In the genomic region with DNA sequence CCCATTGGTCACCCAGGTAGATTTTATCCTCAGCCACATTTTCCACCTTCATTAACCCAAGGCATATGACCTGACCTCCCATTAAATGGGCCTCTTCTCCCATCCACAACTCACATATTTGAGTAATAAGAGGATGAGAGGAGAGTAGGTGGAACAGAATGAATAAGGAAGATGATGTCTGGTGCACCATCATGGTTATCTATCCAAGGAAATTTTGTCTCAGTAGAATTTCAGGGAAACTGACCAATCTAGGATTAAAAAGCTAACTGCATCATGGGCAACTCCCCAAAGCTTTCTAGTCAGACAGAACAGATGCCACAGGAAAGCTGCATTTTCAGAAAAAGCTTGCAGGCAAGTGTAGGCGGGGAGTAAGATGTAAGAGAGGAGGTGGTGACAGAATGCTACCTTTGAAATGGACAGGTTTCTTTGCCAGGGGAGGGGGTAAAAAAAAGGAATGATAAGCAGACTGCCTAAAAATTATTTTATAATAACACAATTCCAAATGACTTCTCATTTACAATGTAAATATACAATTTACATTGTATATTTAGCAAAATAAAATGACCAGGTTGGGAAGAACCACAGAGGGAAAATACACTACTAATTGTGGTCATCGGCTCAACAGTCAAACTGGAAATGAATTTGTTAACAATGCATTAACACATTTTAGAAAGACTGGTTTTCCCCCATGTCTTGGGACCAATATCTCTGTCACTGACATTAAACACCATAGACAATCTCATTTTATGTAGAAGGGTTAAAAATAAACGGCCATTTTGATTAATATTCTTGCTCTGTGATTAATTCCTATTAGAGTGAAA, we compare ENCODE assay signal across 1 cellular context.
TF ChIP-seq lines count a peak whose summit lies in the region.

No MANE protein-coding gene starts in this region.

TF ChIP-seq in GM12878, 131 proteins besides CTCF, POLR2A, EP300 and RAD21 (continues in another document):
- TF ChIP-seq NFIC (IDR thresholded peaks at IDR 0.05; ENCODE audit: low read depth, low read length): 0 out of 2 replicates have a peak, but pooled peaks have one; percentile 27
- no peak for TF ChIP-seq PAX5 (IDR thresholded peaks at IDR 0.05; ENCODE audit: borderline replicate concordance, low read depth, low read length)
- TF ChIP-seq STAT3 (IDR thresholded peaks at IDR 0.05; ENCODE audit: low read depth, low read length): no peak
- no peak for TF ChIP-seq ESRRA (IDR thresholded peaks at IDR 0.05; ENCODE audit: low read length)
- TF ChIP-seq ETV6 (conservative IDR thresholded peaks at IDR 0.05 in 1 of 2, IDR thresholded peaks at IDR 0.05 in 1 of 2; ENCODE audit: borderline replicate concordance in 1 of 2, low read depth in 1 of 2): no peak
- no peak for TF ChIP-seq CBFB (IDR thresholded peaks at IDR 0.05; ENCODE audit: low read depth)
- no peak for TF ChIP-seq NFYA (IDR thresholded peaks at IDR 0.05; ENCODE audit: borderline replicate concordance, low read depth, low read length)
- TF ChIP-seq SP1 (IDR thresholded peaks at IDR 0.05; ENCODE audit: low read depth, low read length): no peak
- TF ChIP-seq CHD2 (IDR thresholded peaks at IDR 0.05; ENCODE audit: borderline replicate concordance, low read depth, low read length): no peak
- TF ChIP-seq ZNF622 (IDR thresholded peaks at IDR 0.05): no peak
- TF ChIP-seq HDAC6 (IDR thresholded peaks at IDR 0.05; ENCODE audit: unreplicated experiment): no peak
- TF ChIP-seq, protein P1, sequence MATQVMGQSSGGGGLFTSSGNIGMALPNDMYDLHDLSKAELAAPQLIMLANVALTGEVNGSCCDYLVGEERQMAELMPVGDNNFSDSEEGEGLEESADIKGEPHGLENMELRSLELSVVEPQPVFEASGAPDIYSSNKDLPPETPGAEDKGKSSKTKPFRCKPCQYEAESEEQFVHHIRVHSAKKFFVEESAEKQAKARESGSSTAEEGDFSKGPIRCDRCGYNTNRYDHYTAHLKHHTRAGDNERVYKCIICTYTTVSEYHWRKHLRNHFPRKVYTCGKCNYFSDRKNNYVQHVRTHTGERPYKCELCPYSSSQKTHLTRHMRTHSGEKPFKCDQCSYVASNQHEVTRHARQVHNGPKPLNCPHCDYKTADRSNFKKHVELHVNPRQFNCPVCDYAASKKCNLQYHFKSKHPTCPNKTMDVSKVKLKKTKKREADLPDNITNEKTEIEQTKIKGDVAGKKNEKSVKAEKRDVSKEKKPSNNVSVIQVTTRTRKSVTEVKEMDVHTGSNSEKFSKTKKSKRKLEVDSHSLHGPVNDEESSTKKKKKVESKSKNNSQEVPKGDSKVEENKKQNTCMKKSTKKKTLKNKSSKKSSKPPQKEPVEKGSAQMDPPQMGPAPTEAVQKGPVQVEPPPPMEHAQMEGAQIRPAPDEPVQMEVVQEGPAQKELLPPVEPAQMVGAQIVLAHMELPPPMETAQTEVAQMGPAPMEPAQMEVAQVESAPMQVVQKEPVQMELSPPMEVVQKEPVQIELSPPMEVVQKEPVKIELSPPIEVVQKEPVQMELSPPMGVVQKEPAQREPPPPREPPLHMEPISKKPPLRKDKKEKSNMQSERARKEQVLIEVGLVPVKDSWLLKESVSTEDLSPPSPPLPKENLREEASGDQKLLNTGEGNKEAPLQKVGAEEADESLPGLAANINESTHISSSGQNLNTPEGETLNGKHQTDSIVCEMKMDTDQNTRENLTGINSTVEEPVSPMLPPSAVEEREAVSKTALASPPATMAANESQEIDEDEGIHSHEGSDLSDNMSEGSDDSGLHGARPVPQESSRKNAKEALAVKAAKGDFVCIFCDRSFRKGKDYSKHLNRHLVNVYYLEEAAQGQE (IDR thresholded peaks at IDR 0.05; ENCODE audit: low read depth, low read length): no peak
- TF ChIP-seq TCF12 (IDR thresholded peaks at IDR 0.05; ENCODE audit: low read depth, low read length): no peak
- TF ChIP-seq, protein P2, sequence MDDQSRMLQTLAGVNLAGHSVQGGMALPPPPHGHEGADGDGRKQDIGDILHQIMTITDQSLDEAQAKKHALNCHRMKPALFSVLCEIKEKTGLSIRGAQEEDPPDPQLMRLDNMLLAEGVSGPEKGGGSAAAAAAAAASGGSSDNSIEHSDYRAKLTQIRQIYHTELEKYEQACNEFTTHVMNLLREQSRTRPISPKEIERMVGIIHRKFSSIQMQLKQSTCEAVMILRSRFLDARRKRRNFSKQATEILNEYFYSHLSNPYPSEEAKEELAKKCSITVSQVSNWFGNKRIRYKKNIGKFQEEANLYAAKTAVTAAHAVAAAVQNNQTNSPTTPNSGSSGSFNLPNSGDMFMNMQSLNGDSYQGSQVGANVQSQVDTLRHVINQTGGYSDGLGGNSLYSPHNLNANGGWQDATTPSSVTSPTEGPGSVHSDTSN (IDR thresholded peaks at IDR 0.05; ENCODE audit: insufficient replicate concordance, low read depth, low read length): no peak
- TF ChIP-seq, protein P3, sequence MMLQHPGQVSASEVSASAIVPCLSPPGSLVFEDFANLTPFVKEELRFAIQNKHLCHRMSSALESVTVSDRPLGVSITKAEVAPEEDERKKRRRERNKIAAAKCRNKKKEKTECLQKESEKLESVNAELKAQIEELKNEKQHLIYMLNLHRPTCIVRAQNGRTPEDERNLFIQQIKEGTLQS (IDR thresholded peaks at IDR 0.05; ENCODE audit: borderline replicate concordance, extremely low read depth, low read depth, low read length): no peak
- TF ChIP-seq GABPA (IDR thresholded peaks at IDR 0.05; ENCODE audit: low read depth): no peak
- no peak for TF ChIP-seq SMARCA5 (IDR thresholded peaks at IDR 0.05)
- TF ChIP-seq ZNF24 (IDR thresholded peaks at IDR 0.05): peak; percentile 15; the same call in 1 of the 2 replicates
- peak; percentile 25; the same call in 1 of the 2 replicates for TF ChIP-seq RAD51 (IDR thresholded peaks at IDR 0.05)
- no peak for TF ChIP-seq SRF (IDR thresholded peaks at IDR 0.05; ENCODE audit: low read depth in 2 of 2, low read length in 2 of 2)
- TF ChIP-seq ZNF217 (IDR thresholded peaks at IDR 0.05): no peak; the same call in 1 of the 2 replicates
- TF ChIP-seq POU2F2 (IDR thresholded peaks at IDR 0.05; ENCODE audit: borderline replicate concordance, low read depth, low read length): no peak
- no peak for TF ChIP-seq MTA3 (IDR thresholded peaks at IDR 0.05; ENCODE audit: borderline replicate concordance, low read length)
- no peak for TF ChIP-seq MYB (IDR thresholded peaks at IDR 0.05; ENCODE audit: borderline replicate concordance, low read depth, low read length)
- TF ChIP-seq CHD1 (IDR thresholded peaks at IDR 0.05; ENCODE audit: low read depth, low read length): no peak
- TF ChIP-seq TCF7 (IDR thresholded peaks at IDR 0.05; ENCODE audit: borderline replicate concordance): no peak
- TF ChIP-seq HDGF (IDR thresholded peaks at IDR 0.05): no peak
- peak; percentile 71 for TF ChIP-seq MEF2B (IDR thresholded peaks at IDR 0.05; ENCODE audit: partially characterized antibody, poor library complexity, severe bottlenecking)
- no peak for TF ChIP-seq SREBF1 (IDR thresholded peaks at IDR 0.05; ENCODE audit: low read length)
- TF ChIP-seq, protein P4, sequence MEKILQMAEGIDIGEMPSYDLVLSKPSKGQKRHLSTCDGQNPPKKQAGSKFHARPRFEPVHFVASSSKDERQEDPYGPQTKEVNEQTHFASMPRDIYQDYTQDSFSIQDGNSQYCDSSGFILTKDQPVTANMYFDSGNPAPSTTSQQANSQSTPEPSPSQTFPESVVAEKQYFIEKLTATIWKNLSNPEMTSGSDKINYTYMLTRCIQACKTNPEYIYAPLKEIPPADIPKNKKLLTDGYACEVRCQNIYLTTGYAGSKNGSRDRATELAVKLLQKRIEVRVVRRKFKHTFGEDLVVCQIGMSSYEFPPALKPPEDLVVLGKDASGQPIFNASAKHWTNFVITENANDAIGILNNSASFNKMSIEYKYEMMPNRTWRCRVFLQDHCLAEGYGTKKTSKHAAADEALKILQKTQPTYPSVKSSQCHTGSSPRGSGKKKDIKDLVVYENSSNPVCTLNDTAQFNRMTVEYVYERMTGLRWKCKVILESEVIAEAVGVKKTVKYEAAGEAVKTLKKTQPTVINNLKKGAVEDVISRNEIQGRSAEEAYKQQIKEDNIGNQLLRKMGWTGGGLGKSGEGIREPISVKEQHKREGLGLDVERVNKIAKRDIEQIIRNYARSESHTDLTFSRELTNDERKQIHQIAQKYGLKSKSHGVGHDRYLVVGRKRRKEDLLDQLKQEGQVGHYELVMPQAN (conservative IDR thresholded peaks at IDR 0.05): no peak
- TF ChIP-seq, protein P5, sequence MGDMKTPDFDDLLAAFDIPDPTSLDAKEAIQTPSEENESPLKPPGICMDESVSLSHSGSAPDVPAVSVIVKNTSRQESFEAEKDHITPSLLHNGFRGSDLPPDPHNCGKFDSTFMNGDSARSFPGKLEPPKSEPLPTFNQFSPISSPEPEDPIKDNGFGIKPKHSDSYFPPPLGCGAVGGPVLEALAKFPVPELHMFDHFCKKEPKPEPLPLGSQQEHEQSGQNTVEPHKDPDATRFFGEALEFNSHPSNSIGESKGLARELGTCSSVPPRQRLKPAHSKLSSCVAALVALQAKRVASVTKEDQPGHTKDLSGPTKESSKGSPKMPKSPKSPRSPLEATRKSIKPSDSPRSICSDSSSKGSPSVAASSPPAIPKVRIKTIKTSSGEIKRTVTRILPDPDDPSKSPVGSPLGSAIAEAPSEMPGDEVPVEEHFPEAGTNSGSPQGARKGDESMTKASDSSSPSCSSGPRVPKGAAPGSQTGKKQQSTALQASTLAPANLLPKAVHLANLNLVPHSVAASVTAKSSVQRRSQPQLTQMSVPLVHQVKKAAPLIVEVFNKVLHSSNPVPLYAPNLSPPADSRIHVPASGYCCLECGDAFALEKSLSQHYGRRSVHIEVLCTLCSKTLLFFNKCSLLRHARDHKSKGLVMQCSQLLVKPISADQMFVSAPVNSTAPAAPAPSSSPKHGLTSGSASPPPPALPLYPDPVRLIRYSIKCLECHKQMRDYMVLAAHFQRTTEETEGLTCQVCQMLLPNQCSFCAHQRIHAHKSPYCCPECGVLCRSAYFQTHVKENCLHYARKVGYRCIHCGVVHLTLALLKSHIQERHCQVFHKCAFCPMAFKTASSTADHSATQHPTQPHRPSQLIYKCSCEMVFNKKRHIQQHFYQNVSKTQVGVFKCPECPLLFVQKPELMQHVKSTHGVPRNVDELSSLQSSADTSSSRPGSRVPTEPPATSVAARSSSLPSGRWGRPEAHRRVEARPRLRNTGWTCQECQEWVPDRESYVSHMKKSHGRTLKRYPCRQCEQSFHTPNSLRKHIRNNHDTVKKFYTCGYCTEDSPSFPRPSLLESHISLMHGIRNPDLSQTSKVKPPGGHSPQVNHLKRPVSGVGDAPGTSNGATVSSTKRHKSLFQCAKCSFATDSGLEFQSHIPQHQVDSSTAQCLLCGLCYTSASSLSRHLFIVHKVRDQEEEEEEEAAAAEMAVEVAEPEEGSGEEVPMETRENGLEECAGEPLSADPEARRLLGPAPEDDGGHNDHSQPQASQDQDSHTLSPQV (IDR thresholded peaks at IDR 0.05): no peak
- TF ChIP-seq, protein P6, sequence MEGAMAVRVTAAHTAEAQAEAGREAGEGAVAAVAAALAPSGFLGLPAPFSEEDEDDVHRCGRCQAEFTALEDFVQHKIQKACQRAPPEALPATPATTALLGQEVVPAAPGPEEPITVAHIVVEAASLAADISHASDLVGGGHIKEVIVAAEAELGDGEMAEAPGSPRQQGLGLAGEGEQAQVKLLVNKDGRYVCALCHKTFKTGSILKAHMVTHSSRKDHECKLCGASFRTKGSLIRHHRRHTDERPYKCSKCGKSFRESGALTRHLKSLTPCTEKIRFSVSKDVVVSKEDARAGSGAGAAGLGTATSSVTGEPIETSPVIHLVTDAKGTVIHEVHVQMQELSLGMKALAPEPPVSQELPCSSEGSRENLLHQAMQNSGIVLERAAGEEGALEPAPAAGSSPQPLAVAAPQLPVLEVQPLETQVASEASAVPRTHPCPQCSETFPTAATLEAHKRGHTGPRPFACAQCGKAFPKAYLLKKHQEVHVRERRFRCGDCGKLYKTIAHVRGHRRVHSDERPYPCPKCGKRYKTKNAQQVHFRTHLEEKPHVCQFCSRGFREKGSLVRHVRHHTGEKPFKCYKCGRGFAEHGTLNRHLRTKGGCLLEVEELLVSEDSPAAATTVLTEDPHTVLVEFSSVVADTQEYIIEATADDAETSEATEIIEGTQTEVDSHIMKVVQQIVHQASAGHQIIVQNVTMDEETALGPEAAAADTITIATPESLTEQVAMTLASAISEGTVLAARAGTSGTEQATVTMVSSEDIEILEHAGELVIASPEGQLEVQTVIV (IDR thresholded peaks at IDR 0.05; ENCODE audit: borderline replicate concordance, partially characterized antibody): no peak
- no peak for TF ChIP-seq MEF2A (IDR thresholded peaks at IDR 0.05; ENCODE audit: insufficient read depth, low read depth, low read length)
- no peak for TF ChIP-seq TBL1XR1 (IDR thresholded peaks at IDR 0.05; ENCODE audit: low read depth, low read length)
- TF ChIP-seq IRF4 (IDR thresholded peaks at IDR 0.05; ENCODE audit: low read depth, low read length): no peak
- no peak for TF ChIP-seq SUZ12 (IDR thresholded peaks at IDR 0.05; ENCODE audit: unreplicated experiment)
- TF ChIP-seq, protein P7, sequence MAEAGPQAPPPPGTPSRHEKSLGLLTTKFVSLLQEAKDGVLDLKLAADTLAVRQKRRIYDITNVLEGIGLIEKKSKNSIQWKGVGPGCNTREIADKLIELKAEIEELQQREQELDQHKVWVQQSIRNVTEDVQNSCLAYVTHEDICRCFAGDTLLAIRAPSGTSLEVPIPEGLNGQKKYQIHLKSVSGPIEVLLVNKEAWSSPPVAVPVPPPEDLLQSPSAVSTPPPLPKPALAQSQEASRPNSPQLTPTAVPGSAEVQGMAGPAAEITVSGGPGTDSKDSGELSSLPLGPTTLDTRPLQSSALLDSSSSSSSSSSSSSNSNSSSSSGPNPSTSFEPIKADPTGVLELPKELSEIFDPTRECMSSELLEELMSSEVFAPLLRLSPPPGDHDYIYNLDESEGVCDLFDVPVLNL (IDR thresholded peaks at IDR 0.05; ENCODE audit: low read depth, low read length): no peak
- no peak for TF ChIP-seq LARP7 (IDR thresholded peaks at IDR 0.05)
- TF ChIP-seq ZSCAN29 (IDR thresholded peaks at IDR 0.05): no peak
- TF ChIP-seq ZZZ3 (IDR thresholded peaks at IDR 0.05; ENCODE audit: control insufficient read depth, insufficient read length, low read depth): no peak
- TF ChIP-seq, protein P8, sequence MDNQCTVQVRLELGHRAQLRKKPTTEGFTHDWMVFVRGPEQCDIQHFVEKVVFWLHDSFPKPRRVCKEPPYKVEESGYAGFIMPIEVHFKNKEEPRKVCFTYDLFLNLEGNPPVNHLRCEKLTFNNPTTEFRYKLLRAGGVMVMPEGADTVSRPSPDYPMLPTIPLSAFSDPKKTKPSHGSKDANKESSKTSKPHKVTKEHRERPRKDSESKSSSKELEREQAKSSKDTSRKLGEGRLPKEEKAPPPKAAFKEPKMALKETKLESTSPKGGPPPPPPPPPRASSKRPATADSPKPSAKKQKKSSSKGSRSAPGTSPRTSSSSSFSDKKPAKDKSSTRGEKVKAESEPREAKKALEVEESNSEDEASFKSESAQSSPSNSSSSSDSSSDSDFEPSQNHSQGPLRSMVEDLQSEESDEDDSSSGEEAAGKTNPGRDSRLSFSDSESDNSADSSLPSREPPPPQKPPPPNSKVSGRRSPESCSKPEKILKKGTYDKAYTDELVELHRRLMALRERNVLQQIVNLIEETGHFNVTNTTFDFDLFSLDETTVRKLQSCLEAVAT (IDR thresholded peaks at IDR 0.05): no peak
- TF ChIP-seq FOS (IDR thresholded peaks at IDR 0.05; ENCODE audit: borderline replicate concordance, extremely low read depth, insufficient read length): no peak
- TF ChIP-seq NBN (IDR thresholded peaks at IDR 0.05): peak; percentile 68; the same call in 1 of the 2 replicates
- no peak for TF ChIP-seq RELA (IDR thresholded peaks at IDR 0.05; ENCODE audit: borderline replicate concordance, partially characterized antibody)
- TF ChIP-seq JUND (IDR thresholded peaks at IDR 0.05; ENCODE audit: low read depth, low read length): no peak
- no peak for TF ChIP-seq EGR1 (IDR thresholded peaks at IDR 0.05; ENCODE audit: borderline replicate concordance in 1 of 2, low read depth in 2 of 2, low read length in 2 of 2)
